ENCODE assay signal across 8 cellular contexts in genomic region chr16:69123894-69124293, GRCh38. TPM values are rescaled to one million over a fixed set of nuclear protein-coding genes. Genes with fewer than 3 reads are reported as not detected.
DNase-seq lines count a peak whose midpoint lies in the region; ATAC-seq, FAIRE-seq and TF ChIP-seq lines count a peak whose summit lies in the region.

No MANE protein-coding gene starts in this region.

- no peak overlapping the region for H3K4me2 ChIP-seq in OCI-LY7 (ENCODE audit: low read length)

- FAIRE-seq in pancreas (lab: Jason Lieb, UNC) = no peak

- peaks cover 14 to 38% (median 20%) of the 10 kb centered on the region in 4 donors for H3K4me1 Mint-ChIP-seq in CD4-positive, alpha-beta memory T cell

- H3K4me3 Mint-ChIP-seq in CD4-positive, alpha-beta memory T cell = no peak overlapping the region

- no peak overlapping the region for H3K4me3 ChIP-seq in CD4-positive, alpha-beta memory T cell (ENCODE audit: low read length in 2 of 2)
- no peak overlapping the region for H3K4me3 ChIP-seq in OCI-LY7 (ENCODE audit: low read depth, low read length, poor library complexity, severe bottlenecking)
- H3K4me3 ChIP-seq in fibroblast of pulmonary artery (replicated peaks; ENCODE audit: low read depth, low read length) = no peak overlapping the region
- H3K4me3 ChIP-seq in pancreas = no peak overlapping the region

- H3K9me2 ChIP-seq in OCI-LY7 (ENCODE audit: insufficient read depth, low read length) = no peaks in the 10 kb centered on the region

- CTCF ChIA-PET in CD4-positive, alpha-beta memory T cell (lab: Charles Lee; ENCODE audit: partially characterized antibody) = interaction anchor here (0.7 to 5.9 kb wide), 27 partner anchors 10 to 1985 kb away, joined by 3 to 54 read pairs (median 5); partner anchors contain the start of genes CHTF8, HAS3 and UTP4
- CTCF ChIA-PET in OCI-LY7 (lab: Charles Lee; ENCODE audit: unreplicated experiment) = no interaction called here

- H3K27ac ChIP-seq in CD4-positive, alpha-beta memory T cell (ENCODE audit: low read depth, low read length) = no peak overlapping the region
- no peak overlapping the region for H3K27ac ChIP-seq in OCI-LY7 (ENCODE audit: low read depth, low read length, poor library complexity, severe bottlenecking)
- no peak overlapping the region for H3K27ac ChIP-seq in pancreas

- peak; percentile 64 to 75 (median 71) for DNase-seq in CD4-positive, alpha-beta memory T cell
- DNase-seq in HS-5 (ENCODE audit: low read depth) (peak; percentile 49), OCI-LY7 (ENCODE audit: low spot score) (peak; percentile 77), activated T-cell treated with anti-CD3 and anti-CD28 coated beads for 4 hours (peak; percentile 56), fibroblast of pulmonary artery (ENCODE audit: low read depth) (peak; percentile 82), pancreas (peak in 3 of 6 donors; percentile 51 to 62 (median 58)), cortex of kidney (lab: John Stamatoyannopoulos, UW) (no peak), UCSD-AML1 (lab: John Stamatoyannopoulos, UW; ENCODE audit: unreplicated experiment) (no peak)

- H3K36me3 ChIP-seq in CD4-positive, alpha-beta memory T cell (ENCODE audit: insufficient read depth, low read length) = peaks cover 22% of the 10 kb centered on the region
- H3K36me3 ChIP-seq in OCI-LY7 (ENCODE audit: insufficient read depth, low read length) (peaks cover 90% of the 10 kb centered on the region), pancreas (peaks cover 0 to 7% (median 0%) of the 10 kb centered on the region in 3 donors)

- peaks cover 7% of the 10 kb centered on the region; the same call in 1 of the 2 replicates for H4K20me1 ChIP-seq in OCI-LY7 (ENCODE audit: insufficient read depth, low read length)

- WGBS in pancreas, 2 donors = 79% methylated on average over 3 of the region's 3 CpGs

- H3K36me3 Mint-ChIP-seq in CD4-positive, alpha-beta memory T cell = peaks cover 15 to 38% of the 10 kb centered on the region in 2 donors

- no peak overlapping the region for H2AFZ ChIP-seq in OCI-LY7 (ENCODE audit: low read length)

- BruUV-seq in OCI-LY7 (replicated peaks; lab: Mats Ljungman, UMichigan) = no TSS peak

- POLR2A ChIA-PET in CD4-positive, alpha-beta memory T cell (lab: Charles Lee; ENCODE audit: partially characterized antibody) = interaction anchor here (0.7 to 2.6 kb wide), 3 partner anchors 9 to 596 kb away, joined by 3 to 12 read pairs (median 3); partner anchors contain the start of genes CHTF8 and UTP4
- POLR2A ChIA-PET in OCI-LY7 (lab: Charles Lee) = interaction anchor here (0.6 to 2.9 kb wide), 4 partner anchors 9 to 324 kb away, joined by 4 to 16 read pairs (median 5); partner anchors contain the start of genes CHTF8 and UTP4

- H3K9me3 Mint-ChIP-seq in CD4-positive, alpha-beta memory T cell = no peaks in the 10 kb centered on the region

- H3K27me3 ChIP-seq in CD4-positive, alpha-beta memory T cell (ENCODE audit: insufficient read depth, low read length) = no peaks in the 10 kb centered on the region
- no peaks in the 10 kb centered on the region for H3K27me3 ChIP-seq in pancreas

- ATAC-seq in pancreas = peak in 3 of 4 donors; percentile 64 to 73 (median 69)

- peak overlapping the region in 4 of 7 donors; percentile 12 to 87 (median 64) for H3K27ac Mint-ChIP-seq in CD4-positive, alpha-beta memory T cell

- no peaks in the 10 kb centered on the region for H3K9me3 ChIP-seq in CD4-positive, alpha-beta memory T cell (ENCODE audit: control insufficient read depth in 1 of 2, low read length in 2 of 2)
- H3K9me3 ChIP-seq in OCI-LY7 (ENCODE audit: low read length) = no peaks in the 10 kb centered on the region
- no peaks in the 10 kb centered on the region for H3K9me3 ChIP-seq in pancreas

- no peaks in the 10 kb centered on the region for H3K27me3 Mint-ChIP-seq in CD4-positive, alpha-beta memory T cell

- no peaks in the 10 kb centered on the region for H3K4me1 ChIP-seq in CD4-positive, alpha-beta memory T cell (ENCODE audit: insufficient read depth, low read length)
- H3K4me1 ChIP-seq in OCI-LY7 (ENCODE audit: insufficient read depth, low read length, poor library complexity, severe bottlenecking) = no peaks in the 10 kb centered on the region
- H3K4me1 ChIP-seq in pancreas = peaks cover 7 to 10% (median 8%) of the 10 kb centered on the region in 3 donors

- TF ChIP-seq CTCF in OCI-LY7 (conservative IDR thresholded peaks at IDR 0.05; ENCODE audit: low read length) = peak; percentile 83
- TF ChIP-seq CTCF in fibroblast of pulmonary artery (IDR thresholded peaks at IDR 0.05; ENCODE audit: low read length, missing control alignments) = peak; percentile 65
- TF ChIP-seq CTCF in pancreas (IDR thresholded peaks at IDR 0.05) = peak; percentile 28 to 55 (median 42)

- intact Hi-C loops in CD4-positive, alpha-beta memory T cell (cut with micrococcal nuclease) = loop anchor here (1.0 to 5.0 kb wide), 2 partner anchors 277 to 596 kb away; no protein-coding TSS in a partner anchor
- intact Hi-C loops in OCI-LY7 (cut with micrococcal nuclease; ENCODE audit: unreplicated experiment) = loop anchor here (2.0 kb wide), 1 partner anchor 277 kb away; no protein-coding TSS in a partner anchor
- intact Hi-C loops in pancreas (cut with DNase I) = loop anchor here in 1 of 3 donors (5.0 kb wide), 1 partner anchor 227 kb away; no protein-coding TSS in a partner anchor

- H3K79me2 ChIP-seq in OCI-LY7 (ENCODE audit: insufficient read depth, low read depth, low read length) = peaks cover 46% of the 10 kb centered on the region

RNA-seq across cellular contexts. Expression of gene CHTF8, which starts 8.5 kb away (rescaled TPM):
- 100 to 1,000 TPM; 141 TPM for total RNA-seq in CD4-positive, alpha-beta memory T cell
- 100 to 1,000 TPM; 160 to 231 TPM for polyA plus RNA-seq in CD4-positive, alpha-beta memory T cell
- total RNA-seq in OCI-LY7 (2014; rRNA removed; shearing (Covaris generic)) = 54.4 and 58.8 TPM in 2 replicates
- 131 and 151 TPM in 2 replicates for total RNA-seq in OCI-LY7 (2022)
- total RNA-seq in pancreas = 10 to 100 TPM; 32.9 to 74.5 (median 43.7) TPM
- polyA plus RNA-seq in pancreas = 10 to 100 TPM; 21.7 to 40.3 TPM

RNA-seq across cellular contexts. Expression of gene UTP4, which starts 8.6 kb away (rescaled TPM):
- 10 to 100 TPM; 36.9 to 37.0 TPM for total RNA-seq in CD4-positive, alpha-beta memory T cell
- 10 to 100 TPM; 64.8 to 96.5 TPM for polyA plus RNA-seq in CD4-positive, alpha-beta memory T cell
- total RNA-seq in OCI-LY7 (2014; rRNA removed; shearing (Covaris generic)) = 21.1 and 24.9 TPM in 2 replicates
- total RNA-seq in OCI-LY7 (2022) = 61.9 and 67.3 TPM in 2 replicates
- total RNA-seq in pancreas = 10 to 100 TPM; 21.2 to 29.0 (median 23.1) TPM
- polyA plus RNA-seq in pancreas = 10 to 100 TPM; 11.6 to 19.1 TPM

RNA-seq across cellular contexts. Expression of gene HAS3, which starts 18.4 kb away (rescaled TPM):
- 1 to 10 TPM; 2.7 to 3.3 TPM for total RNA-seq in CD4-positive, alpha-beta memory T cell
- under 1 TPM in 1 of 2 donors, not detected in 1; 0.07 TPM for polyA plus RNA-seq in CD4-positive, alpha-beta memory T cell
- total RNA-seq in OCI-LY7 (2014; rRNA removed; shearing (Covaris generic)) = 0.09 TPM in 1 of 2 replicates, not detected in the other
- total RNA-seq in OCI-LY7 (2022) = 0.29 and 0.31 TPM in 2 replicates
- total RNA-seq in pancreas = 1 to 10 TPM in 3 of 6 donors, under 1 TPM in 3; 0.69 to 3.9 (median 1.0) TPM
- 1 to 10 TPM in 1 of 2 donors, under 1 TPM in 1; 0.87 to 1.3 TPM for polyA plus RNA-seq in pancreas

Comparison
In these comparisons a context has a peak if more than half of its experiments do, and no peak if none do; other contexts are left out.
1. DNase-seq: peak in CD4-positive, alpha-beta memory T cell (5 of 5), HS-5 (single experiment), OCI-LY7 (single experiment), activated T-cell treated with anti-CD3 and anti-CD28 coated beads for 4 hours (single experiment) and fibroblast of pulmonary artery (single experiment); none in cortex of kidney (single experiment) and UCSD-AML1 (single experiment).
2. Peak in every context shown above with its lines, with median percentiles within 50 percentile points of each other: CTCF ChIP-seq.